16 cellular contexts compared by ENCODE assay signal in genomic region chr13:22107549-22107948, GRCh38.
A peak's percentile ranks its signal among the peaks of the same experiment; 100 is the strongest.
DNase-seq lines count a peak whose midpoint lies in the region; ATAC-seq and TF ChIP-seq lines count a peak whose summit lies in the region.
"Had no signal": no experiment of that assay in that cellular context is flagged by ENCODE, and none has a peak within 500 bp of the region (broad histone marks: within the 10 kb centered on the region; RNA-seq: fewer than 3 reads in every experiment).

No MANE protein-coding gene starts in this region.

- H2AK5ac ChIP-seq in neuronal stem cell (ENCODE audit: low read depth, low read length): no peak overlapping the region

- H3K14ac ChIP-seq in neuronal stem cell (ENCODE audit: low read length): no peak overlapping the region

- H2BK15ac ChIP-seq in neuronal stem cell (ENCODE audit: low read length): no peak overlapping the region

- H3K23ac ChIP-seq in neuronal stem cell (ENCODE audit: low read depth, low read length, poor library complexity): no peak overlapping the region

- no peaks in the 10 kb centered on the region for H3K27me3 ChIP-seq in tibial artery
- H3K27me3 ChIP-seq in neuronal stem cell (ENCODE audit: control insufficient read depth in 3 of 3, insufficient read depth in 3 of 3, low read depth in 1 of 3, low read length in 3 of 3): no peaks in the 10 kb centered on the region
- H3K27me3 ChIP-seq: Peyer's patch, testis had no signal

- no peak overlapping the region for H4K91ac ChIP-seq in neuronal stem cell (ENCODE audit: low read depth, low read length, poor library complexity)

- H3K4me3 Mint-ChIP-seq in activated T-cell treated with anti-CD3 and anti-CD28 coated beads, Interleukin-2, amount 50 U/mL, for 72 hours: peak overlapping the region; percentile 25 to 51
- H3K4me3 Mint-ChIP-seq in activated T-cell treated with anti-CD3 and anti-CD28 coated beads, Interleukin-2, amount 50 U/mL, for 24 hours: no peak overlapping the region
- H3K4me3 Mint-ChIP-seq in T-helper 17 cell: peak overlapping the region; percentile 69
- H3K4me3 Mint-ChIP-seq: activated CD4-positive, alpha-beta T cell treated with anti-CD3 and anti-CD28 coated beads, Interleukin-2, amount 10 ng/mL, durations not matched to agents 7 days and 5 days; endodermal cell had no signal

- H3K36me3 Mint-ChIP-seq in activated T-cell treated with anti-CD3 and anti-CD28 coated beads, Interleukin-2, amount 50 U/mL, for 72 hours (ENCODE audit: insufficient read depth in 2 of 2): peaks cover 2 to 4% of the 10 kb centered on the region in 2 donors
- no peaks in the 10 kb centered on the region for H3K36me3 Mint-ChIP-seq in activated T-cell treated with anti-CD3 and anti-CD28 coated beads, Interleukin-2, amount 50 U/mL, for 24 hours (ENCODE audit: low read depth)
- peaks cover 4% of the 10 kb centered on the region for H3K36me3 Mint-ChIP-seq in T-helper 17 cell (ENCODE audit: low read depth)

- no CpG with 5 or more reads among the region's 4 CpGs for WGBS in neuronal stem cell (ENCODE audit: extremely low coverage in 2 of 2, insufficient read length in 2 of 2, insufficient replicate concordance in 1 of 2), 2 donors

- peaks cover 2 to 3% of the 10 kb centered on the region in 2 donors for H3K9me3 Mint-ChIP-seq in activated T-cell treated with anti-CD3 and anti-CD28 coated beads, Interleukin-2, amount 50 U/mL, for 72 hours
- no peaks in the 10 kb centered on the region for H3K9me3 Mint-ChIP-seq in activated T-cell treated with anti-CD3 and anti-CD28 coated beads, Interleukin-2, amount 50 U/mL, for 24 hours
- H3K9me3 Mint-ChIP-seq: endodermal cell had no signal

- H3K79me1 ChIP-seq in neuronal stem cell (ENCODE audit: low read depth, low read length): no peaks in the 10 kb centered on the region

- DNase-seq in activated T-cell treated with anti-CD3 and anti-CD28 coated beads, Interleukin-2, amount 50 U/mL, for 72 hours: no peak
- DNase-seq in activated T-cell treated with anti-CD3 and anti-CD28 coated beads, Interleukin-2, amount 50 U/mL, for 24 hours: no peak
- DNase-seq in T-helper 17 cell: no peak
- DNase-seq in kidney tubule cell (ENCODE audit: low spot score): peak; percentile 20
- no peak for DNase-seq in tibial artery
- DNase-seq in neuronal stem cell (ENCODE audit: low spot score): no peak
- no peak for DNase-seq in NCI-H1417 (lab: John Stamatoyannopoulos, UW)
- DNase-seq: activated CD4-positive, alpha-beta T cell treated with anti-CD3 and anti-CD28 coated beads, Interleukin-2, amount 10 ng/mL, durations not matched to agents 7 days and 5 days; activated effector memory CD4-positive, alpha-beta T cell treated with Interleukin-2 at 50 U/mL for 16 hours; endodermal cell; foreskin melanocyte; MV-4-11; NCI-H345; Peyer's patch; testis had no signal

- ATAC-seq in activated T-cell treated with anti-CD3 and anti-CD28 coated beads, Interleukin-2, amount 50 U/mL, for 72 hours (replicated peaks in 1 of 2): peak; percentile 46 to 55
- ATAC-seq in T-helper 17 cell (peak; percentile 68), GM19452 (IDR thresholded peaks at IDR 0.05; ENCODE audit: unreplicated experiment) (no peak)

- no peak overlapping the region for H4K8ac ChIP-seq in neuronal stem cell (ENCODE audit: low read depth, low read length)

- no peak overlapping the region for H2BK5ac ChIP-seq in neuronal stem cell (ENCODE audit: low read length)

- no peak overlapping the region for H3K18ac ChIP-seq in neuronal stem cell (ENCODE audit: low read length)

- intact Hi-C loops in tibial artery (cut with DNase I; ENCODE audit: low total_unique reads): no loop called here

- no peak overlapping the region for H2AFZ ChIP-seq in neuronal stem cell (ENCODE audit: low read length)

- H3K27ac ChIP-seq in tibial artery (peak overlapping the region; percentile 47 to 71), neuronal stem cell (replicated peaks; ENCODE audit: low read length) (no peak overlapping the region)
- H3K27ac ChIP-seq: Peyer's patch, testis had no signal

- no peak overlapping the region for H2BK12ac ChIP-seq in neuronal stem cell (ENCODE audit: low read length)

- no peaks in the 10 kb centered on the region for H3K27me3 Mint-ChIP-seq in activated T-cell treated with anti-CD3 and anti-CD28 coated beads, Interleukin-2, amount 50 U/mL, for 72 hours (ENCODE audit: low read depth)
- H3K27me3 Mint-ChIP-seq in activated T-cell treated with anti-CD3 and anti-CD28 coated beads, Interleukin-2, amount 50 U/mL, for 24 hours: no peaks in the 10 kb centered on the region
- H3K27me3 Mint-ChIP-seq in T-helper 17 cell: no peaks in the 10 kb centered on the region
- H3K27me3 Mint-ChIP-seq: activated CD4-positive, alpha-beta T cell treated with anti-CD3 and anti-CD28 coated beads, Interleukin-2, amount 10 ng/mL, durations not matched to agents 7 days and 5 days had no signal

- H2BK120ac ChIP-seq in neuronal stem cell (ENCODE audit: low read depth, low read length): no peak overlapping the region

- H3K27ac Mint-ChIP-seq in activated T-cell treated with anti-CD3 and anti-CD28 coated beads, Interleukin-2, amount 50 U/mL, for 72 hours: no peak overlapping the region
- H3K27ac Mint-ChIP-seq in activated T-cell treated with anti-CD3 and anti-CD28 coated beads, Interleukin-2, amount 50 U/mL, for 24 hours: no peak overlapping the region
- H3K27ac Mint-ChIP-seq in T-helper 17 cell: peak overlapping the region; percentile 83
- H3K27ac Mint-ChIP-seq: endodermal cell had no signal

- no peak overlapping the region for H3K4me2 ChIP-seq in neuronal stem cell (ENCODE audit: insufficient read depth, low read length, poor library complexity, severe bottlenecking)

- H3K4me3 ChIP-seq in tibial artery: no peak overlapping the region
- no peak overlapping the region for H3K4me3 ChIP-seq in neuronal stem cell (ENCODE audit: low read length in 2 of 2)
- H3K4me3 ChIP-seq: Peyer's patch, testis had no signal

- H3K4me1 Mint-ChIP-seq in activated T-cell treated with anti-CD3 and anti-CD28 coated beads, Interleukin-2, amount 50 U/mL, for 72 hours (ENCODE audit: low read depth): peaks cover 81% of the 10 kb centered on the region
- H3K4me1 Mint-ChIP-seq in activated T-cell treated with anti-CD3 and anti-CD28 coated beads, Interleukin-2, amount 50 U/mL, for 24 hours (ENCODE audit: low read depth): peaks cover 80% of the 10 kb centered on the region
- peaks cover 39% of the 10 kb centered on the region for H3K4me1 Mint-ChIP-seq in T-helper 17 cell

- H3K4ac ChIP-seq in neuronal stem cell (ENCODE audit: low read length): no peak overlapping the region

- H3K9ac ChIP-seq in neuronal stem cell (ENCODE audit: low read depth, low read length, poor library complexity): no peak overlapping the region

- H3K36me3 ChIP-seq in tibial artery (no peaks in the 10 kb centered on the region), neuronal stem cell (replicated peaks in 1 of 2; ENCODE audit: control insufficient read depth in 2 of 2, insufficient read depth in 2 of 2, low read length in 2 of 2) (no peaks in the 10 kb centered on the region)
- H3K36me3 ChIP-seq: Peyer's patch had no signal

- H3K4me1 ChIP-seq in tibial artery (peaks cover 0 to 54% (median 20%) of the 10 kb centered on the region in 4 donors), neuronal stem cell (ENCODE audit: control insufficient read depth in 2 of 2, insufficient read depth in 1 of 2, low read depth in 1 of 2, low read length in 2 of 2) (peaks cover 0 to 2% of the 10 kb centered on the region in 2 donors)
- H3K4me1 ChIP-seq: testis had no signal

- peaks cover 2% of the 10 kb centered on the region for H3K9me3 ChIP-seq in T-helper 17 cell (ENCODE audit: control insufficient read depth, low read length, poor library complexity, severe bottlenecking)
- no peaks in the 10 kb centered on the region for H3K9me3 ChIP-seq in tibial artery
- no peaks in the 10 kb centered on the region for H3K9me3 ChIP-seq in neuronal stem cell (replicated peaks in 1 of 2; ENCODE audit: control insufficient read depth in 2 of 2, insufficient read depth in 1 of 2, low read depth in 1 of 2, low read length in 2 of 2)
- H3K9me3 ChIP-seq: Peyer's patch, testis had no signal

- TF ChIP-seq CTCF in tibial artery (IDR thresholded peaks at IDR 0.05): no peak
